Comparison of ENCODE assay signal across 20 cellular contexts in the genomic region with DNA sequence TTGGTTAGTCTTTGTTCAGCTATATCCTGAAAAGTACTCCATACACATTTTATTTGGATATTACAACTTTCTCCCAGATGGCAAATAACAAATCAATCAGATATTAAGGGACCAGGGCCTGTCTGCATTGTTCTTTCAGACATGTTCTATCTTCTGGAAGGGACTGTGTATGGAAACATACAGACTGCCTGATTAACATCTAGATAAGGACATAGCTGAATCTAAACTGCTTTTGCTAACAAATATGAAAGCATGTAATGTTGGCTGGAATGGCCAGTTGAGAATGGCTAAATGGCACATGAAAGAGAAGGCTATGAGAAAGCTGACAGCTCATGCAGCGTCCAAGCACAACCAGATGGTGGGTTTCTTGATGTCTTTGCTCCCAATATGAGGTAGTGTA.
"Had no signal": no experiment of that assay in that cellular context is flagged by ENCODE, and none has a peak within 500 bp of the region (broad histone marks: within the 10 kb centered on the region; RNA-seq: fewer than 3 reads in every experiment).

No MANE protein-coding gene starts in this region.

- H3K4me2 ChIP-seq: neural progenitor cell had no signal

- DNase-seq: activated CD4-positive, alpha-beta T cell treated with anti-CD3 and anti-CD28 coated beads for 4 hours; activated CD8-positive, alpha-beta memory T cell treated with anti-CD3 and anti-CD28 coated beads, Interleukin-2, amount 50 U/mL, for 4 hours; activated CD8-positive, alpha-beta T cell treated with anti-CD3 and anti-CD28 coated beads, Interleukin-2, amount 10 ng/mL, durations not matched to agents 7 days and 5 days; activated effector memory CD4-positive, alpha-beta T cell treated with anti-CD3 and anti-CD28 coated beads, Interleukin-2, amount 50 U/mL, for 16 hours; activated T-cell treated with anti-CD3 and anti-CD28 coated beads, Interleukin-2, amount 50 U/mL, for 48 hours; adrenal gland; lower lobe of right lung; sigmoid colon; spleen; stomach; T-cell; T-helper 9 cell; testis; upper lobe of left lung had no signal

- H3K4me3 Mint-ChIP-seq: activated CD8-positive, alpha-beta T cell treated with anti-CD3 and anti-CD28 coated beads, Interleukin-2, amount 10 ng/mL, durations not matched to agents 7 days and 5 days; activated naive CD4-positive, alpha-beta T cell treated with anti-CD3 and anti-CD28 coated beads, Interleukin-2, amount 50 U/mL, for 24 hours; mesothelial cell of epicardium; neural progenitor cell; WTC11 had no signal

- H3K4me1 ChIP-seq: sigmoid colon had no signal

- H3K4me1 Mint-ChIP-seq: activated naive CD4-positive, alpha-beta T cell treated with anti-CD3 and anti-CD28 coated beads, Interleukin-2, amount 50 U/mL, for 24 hours; neural progenitor cell had no signal

- H3K27ac ChIP-seq: adrenal gland, esophagus muscularis mucosa, neural progenitor cell, sigmoid colon, spleen, stomach, testis had no signal

- H3K9ac ChIP-seq: neural progenitor cell had no signal

- H3K27ac Mint-ChIP-seq: activated CD8-positive, alpha-beta T cell treated with anti-CD3 and anti-CD28 coated beads, Interleukin-2, amount 10 ng/mL, durations not matched to agents 7 days and 5 days; activated naive CD4-positive, alpha-beta T cell treated with anti-CD3 and anti-CD28 coated beads, Interleukin-2, amount 50 U/mL, for 24 hours; mesothelial cell of epicardium; neural progenitor cell; WTC11 had no signal

- H3K27me3 ChIP-seq: adrenal gland, esophagus muscularis mucosa, neural progenitor cell, sigmoid colon, stomach, testis, upper lobe of left lung had no signal

- H3K36me3 Mint-ChIP-seq: activated naive CD4-positive, alpha-beta T cell treated with anti-CD3 and anti-CD28 coated beads, Interleukin-2, amount 50 U/mL, for 24 hours; neural progenitor cell; T-cell had no signal

- H2AFZ ChIP-seq: neural progenitor cell had no signal

- ATAC-seq: activated CD8-positive, alpha-beta T cell treated with anti-CD3 and anti-CD28 coated beads, Interleukin-2, amount 10 ng/mL, durations not matched to agents 7 days and 5 days had no signal

- FAIRE-seq: colon had no signal

- H3K4me3 ChIP-seq: adrenal gland, esophagus muscularis mucosa, lower lobe of right lung, neural progenitor cell, sigmoid colon, spleen, stomach, testis, upper lobe of left lung had no signal
